8 cellular contexts compared by ENCODE assay signal in the genomic region with DNA sequence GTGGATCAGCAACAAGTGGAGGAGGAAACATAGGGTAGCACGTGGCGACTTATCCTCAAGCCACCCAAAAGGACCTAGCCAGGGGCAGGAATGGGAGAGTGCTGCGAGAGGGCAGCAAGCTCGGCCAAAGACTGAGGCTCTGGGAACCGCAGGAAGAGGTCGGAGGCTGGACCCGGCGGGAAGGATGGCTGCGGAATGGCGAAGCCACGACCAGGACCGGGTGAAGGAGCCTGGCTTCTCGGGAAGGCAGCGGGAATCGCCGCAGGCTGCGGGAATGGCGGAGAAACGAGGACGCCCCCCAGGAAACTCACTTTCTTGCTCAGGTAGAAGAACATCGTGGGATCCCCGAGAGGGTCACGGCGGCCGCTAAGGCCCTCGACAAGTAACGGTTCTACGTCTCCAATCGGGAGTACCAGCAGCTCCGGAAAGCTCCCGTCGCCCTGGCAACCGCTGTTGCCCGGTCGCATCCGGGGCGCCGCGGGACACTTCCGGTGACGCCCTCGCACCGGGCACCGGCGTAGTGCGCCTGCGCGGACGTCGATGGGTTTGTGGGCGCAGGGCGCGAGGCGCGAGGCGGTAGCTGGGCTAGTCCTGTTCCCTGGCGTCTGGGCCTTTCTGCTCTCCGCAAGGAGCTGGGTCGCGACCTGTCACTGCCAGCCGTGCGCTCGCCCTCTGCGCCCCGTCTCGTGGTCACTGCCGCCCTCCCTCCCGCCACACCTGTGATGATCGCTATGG. TPM values are rescaled to one million over a fixed set of nuclear protein-coding genes. Genes with fewer than 3 reads are reported as not detected.
DNase-seq lines count a peak whose midpoint lies in the region; ATAC-seq and TF ChIP-seq lines count a peak whose summit lies in the region.

A gene (minus strand): TSS at position 425 of the 735 bp plus-strand sequence. CDS start 90 bp downstream, at position 335.

- peak within 1 kb of the TSS; percentile 67 for H3K27ac Mint-ChIP-seq in activated naive CD8-positive, alpha-beta T cell treated with anti-CD3 and anti-CD28 coated beads, Interleukin-2, amount 10 ng/mL, durations not matched to agents 7 days and 5 days

- H3K4me1 Mint-ChIP-seq in activated naive CD8-positive, alpha-beta T cell treated with anti-CD3 and anti-CD28 coated beads, Interleukin-2, amount 10 ng/mL, durations not matched to agents 7 days and 5 days, result peaks cover 18% of the 10 kb centered on the region

- intact Hi-C loops in heart left ventricle (cut with DNase I), result loop anchor here in 1 of 10 donors (10.0 kb wide), 1 partner anchor 225 kb away; no protein-coding TSS in a partner anchor

- H3K27ac ChIP-seq in heart left ventricle (peak within 1 kb of the TSS in 11 of 12 donors; percentile 25 to 72 (median 53)), parathyroid adenoma (peak within 1 kb of the TSS; percentile 33), tibial nerve (peak within 1 kb of the TSS; percentile 56 to 83 (median 74))

- ATAC-seq in HG02623 (IDR thresholded peaks at IDR 0.05; ENCODE audit: unreplicated experiment), result peak; percentile 91
- peak; percentile 96 for ATAC-seq in SK-N-SH treated with all-trans-retinoic acid at 6 μM for 48 hours
- peak; percentile 95 for ATAC-seq in activated naive CD8-positive, alpha-beta T cell treated with anti-CD3 and anti-CD28 coated beads, Interleukin-2, amount 10 ng/mL, durations not matched to agents 7 days and 5 days (ENCODE audit: low read depth)
- ATAC-seq in heart left ventricle, result peak; percentile 94 to 100 (median 99)

- H3K4me1 ChIP-seq in heart left ventricle (peaks cover 0 to 20% (median 6%) of the 10 kb centered on the region in 12 donors), parathyroid adenoma (peaks cover 6% of the 10 kb centered on the region), tibial nerve (peaks cover 0 to 22% (median 4%) of the 10 kb centered on the region in 4 donors)

- DNase-seq in GM12864 (ENCODE audit: low read depth), result peak; percentile 59
- DNase-seq in NCI-H1105 (lab: John Stamatoyannopoulos, UW), result peak; percentile 89
- DNase-seq in activated naive CD8-positive, alpha-beta T cell treated with anti-CD3 and anti-CD28 coated beads, Interleukin-2, amount 10 ng/mL, durations not matched to agents 7 days and 5 days, result peak; percentile 97
- peak; percentile 86 to 95 (median 91) for DNase-seq in heart left ventricle
- DNase-seq in tibial nerve (ENCODE audit: low spot score in 2 of 2), result peak; percentile 77 to 81

- H3K9ac ChIP-seq in parathyroid adenoma, result no peak within 1 kb of the TSS

- WGBS in heart left ventricle, 4 donors, result 0 to 2% (median 1%) methylated on average over 36 to 69 of the region's 69 CpGs
- 0 to 1% methylated on average over 31 to 63 of the region's 69 CpGs for WGBS in tibial nerve, 2 donors

- no peaks in the 10 kb centered on the region for H3K9me3 Mint-ChIP-seq in activated naive CD8-positive, alpha-beta T cell treated with anti-CD3 and anti-CD28 coated beads, Interleukin-2, amount 10 ng/mL, durations not matched to agents 7 days and 5 days

- H3K36me3 ChIP-seq in heart left ventricle (peaks cover 0 to 6% (median 0%) of the 10 kb centered on the region in 9 donors), parathyroid adenoma (ENCODE audit: control insufficient read depth, insufficient read depth, low read length) (no peaks in the 10 kb centered on the region), tibial nerve (peaks cover 0 to 1% (median 0%) of the 10 kb centered on the region in 3 donors)

- H2AFZ ChIP-seq in parathyroid adenoma, result peak within 1 kb of the TSS; percentile 94

- peak within 1 kb of the TSS; percentile 94 for H3K4me3 ChIP-seq in GM12864 (ENCODE audit: low read depth, low read length)
- peak within 1 kb of the TSS; percentile 64 to 97 (median 70) for H3K4me3 ChIP-seq in heart left ventricle
- peak within 1 kb of the TSS; percentile 91 for H3K4me3 ChIP-seq in parathyroid adenoma (ENCODE audit: low read depth, low read length)
- H3K4me3 ChIP-seq in tibial nerve, result peak within 1 kb of the TSS; percentile 54 to 81 (median 72)

- H3K27me3 ChIP-seq in heart left ventricle, result peaks cover 0 to 15% (median 0%) of the 10 kb centered on the region in 9 donors
- no peaks in the 10 kb centered on the region for H3K27me3 ChIP-seq in parathyroid adenoma (ENCODE audit: control insufficient read depth, insufficient read depth, low read length)
- no peaks in the 10 kb centered on the region for H3K27me3 ChIP-seq in tibial nerve

- peak within 1 kb of the TSS; percentile 97 for H3K4me2 ChIP-seq in parathyroid adenoma (ENCODE audit: low read length)

- POLR2A ChIA-PET in activated naive CD8-positive, alpha-beta T cell treated with anti-CD3 and anti-CD28 coated beads, Interleukin-2, amount 10 ng/mL, durations not matched to agents 7 days and 5 days (lab: Charles Lee), result interaction anchor here (0.8 to 1.3 kb wide), 6 partner anchors 15 to 642 kb away, joined by 3 to 4 read pairs (median 4); a partner anchor contains a TSS

- H3K27me3 Mint-ChIP-seq in activated naive CD8-positive, alpha-beta T cell treated with anti-CD3 and anti-CD28 coated beads, Interleukin-2, amount 10 ng/mL, durations not matched to agents 7 days and 5 days, result peaks cover 22% of the 10 kb centered on the region

- TF ChIP-seq POLR2A in heart left ventricle (IDR thresholded peaks at IDR 0.05), result peak in 1 of 2 donors; percentile 68
- TF ChIP-seq POLR2A in tibial nerve (IDR thresholded peaks at IDR 0.05), result peak; percentile 37 to 66

- no peak for TF ChIP-seq CTCF in GM12864 (IDR thresholded peaks at IDR 0.05; ENCODE audit: low read depth, low read length, missing control alignments)
- no peak for TF ChIP-seq CTCF in heart left ventricle (IDR thresholded peaks at IDR 0.05)
- TF ChIP-seq CTCF in parathyroid adenoma (IDR thresholded peaks at IDR 0.05), result no peak
- TF ChIP-seq CTCF in tibial nerve (IDR thresholded peaks at IDR 0.05), result no peak

- TF ChIP-seq EP300 in tibial nerve (IDR thresholded peaks at IDR 0.05), result peak; percentile 57 to 87

- peaks cover 5% of the 10 kb centered on the region for H3K79me2 ChIP-seq in parathyroid adenoma

- peaks cover 1% of the 10 kb centered on the region for H3K36me3 Mint-ChIP-seq in activated naive CD8-positive, alpha-beta T cell treated with anti-CD3 and anti-CD28 coated beads, Interleukin-2, amount 10 ng/mL, durations not matched to agents 7 days and 5 days

- peak within 1 kb of the TSS; percentile 88 for H3K4me3 Mint-ChIP-seq in activated naive CD8-positive, alpha-beta T cell treated with anti-CD3 and anti-CD28 coated beads, Interleukin-2, amount 10 ng/mL, durations not matched to agents 7 days and 5 days

- no peaks in the 10 kb centered on the region for H3K9me3 ChIP-seq in heart left ventricle
- no peaks in the 10 kb centered on the region for H3K9me3 ChIP-seq in parathyroid adenoma (ENCODE audit: control insufficient read depth, low read length)
- no peaks in the 10 kb centered on the region for H3K9me3 ChIP-seq in tibial nerve

TF ChIP-seq in SK-N-SH treated with all-trans-retinoic acid at 6 μM for 48 hours, 23 proteins besides CTCF, POLR2A, EP300 and RAD21:
- TF ChIP-seq RARB (CRISPR knock-in tag; IDR thresholded peaks at IDR 0.05) (no peak), ESRRG (CRISPR knock-in tag; IDR thresholded peaks at IDR 0.05) (no peak), GLIS3 (CRISPR knock-in tag; IDR thresholded peaks at IDR 0.05) (peak; percentile 78; the same call in 1 of the 2 replicates), ISL1 (CRISPR knock-in tag; IDR thresholded peaks at IDR 0.05) (no peak), CSDC2 (CRISPR knock-in tag; IDR thresholded peaks at IDR 0.05) (0 out of 2 replicates have a peak, but pooled peaks have one; percentile 66), TOX (CRISPR knock-in tag; IDR thresholded peaks at IDR 0.05; ENCODE audit: borderline replicate concordance) (no peak), BACH2 (CRISPR knock-in tag; IDR thresholded peaks at IDR 0.05; ENCODE audit: borderline replicate concordance) (no peak)

RNA-seq across cellular contexts. Expression of the gene that starts here (rescaled TPM):
- total RNA-seq in activated naive CD8-positive, alpha-beta T cell treated with anti-CD3 and anti-CD28 coated beads, Interleukin-2, amount 10 ng/mL, durations not matched to agents 7 days and 5 days, result 1 to 10 TPM; 4.1 to 4.7 TPM
- 1 to 10 TPM; 3.1 to 8.5 (median 5.1) TPM for total RNA-seq in heart left ventricle
- 1 to 10 TPM; 1.1 to 4.8 TPM for polyA plus RNA-seq in heart left ventricle
- total RNA-seq in tibial nerve, result 10 to 100 TPM; 16.3 to 24.3 (median 21.2) TPM

Comparison
In these comparisons a context has a peak if more than half of its experiments do, and no peak if none do; other contexts are left out.
1. Peak in every context shown above with its lines: DNase-seq, ATAC-seq, H3K4me3 ChIP-seq and H3K27ac ChIP-seq.